Comparison of ENCODE assay signal across 2 cellular contexts in the genomic region with DNA sequence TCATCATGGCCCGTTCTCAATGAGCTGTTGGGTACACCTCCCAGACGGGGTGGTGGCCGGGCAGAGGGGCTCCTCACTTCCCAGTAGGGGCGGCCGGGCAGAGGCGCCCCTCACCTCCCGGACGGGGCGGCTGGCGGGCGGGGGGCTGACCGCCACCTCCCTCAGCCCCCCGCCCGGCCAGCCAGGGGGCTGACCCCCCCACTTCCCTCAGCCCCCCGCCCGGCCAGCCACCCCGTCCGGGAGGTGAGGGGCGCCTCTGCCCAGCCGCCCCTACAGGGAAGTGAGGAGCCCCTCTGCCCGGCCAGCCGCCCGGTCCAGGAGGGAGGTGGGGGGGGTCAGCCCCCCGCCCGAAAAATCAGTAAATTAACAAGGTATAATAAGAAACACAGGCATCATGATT.
DNase-seq lines count a peak whose midpoint lies in the region; ATAC-seq lines count a peak whose summit lies in the region.
"Not testable (repeated sequence)": the region's sequence is repeated elsewhere in the genome, so short reads cannot be mapped to it uniquely, and the experiment has no call there.

No MANE protein-coding gene starts in this region.

- peak; percentile 74 for ATAC-seq in stimulated activated memory B cell treated with anti-CD40 and anti-IgM and Interleukin-4, amounts not matched to agents 10 μg/mL and 1 μg/mL and 100 μg/mL, for 72 hours
- peak; percentile 70 for ATAC-seq in stimulated activated naive CD8-positive, alpha-beta T cell treated with anti-CD3 and anti-CD28 coated beads, Interleukin-15, amount 100 ng/mL, for 72 hours

- not testable (repeated sequence) for H3K4me1 Mint-ChIP-seq in stimulated activated memory B cell treated with anti-CD40 and anti-IgM and Interleukin-4, amounts not matched to agents 10 μg/mL and 1 μg/mL and 100 μg/mL, for 72 hours; stimulated activated naive CD8-positive, alpha-beta T cell treated with anti-CD3 and anti-CD28 coated beads, Interleukin-15, amount 100 ng/mL, for 72 hours

- H3K27ac Mint-ChIP-seq in stimulated activated memory B cell treated with anti-CD40 and anti-IgM and Interleukin-4, amounts not matched to agents 10 μg/mL and 1 μg/mL and 100 μg/mL, for 72 hours; stimulated activated naive CD8-positive, alpha-beta T cell treated with anti-CD3 and anti-CD28 coated beads, Interleukin-15, amount 100 ng/mL, for 72 hours: not testable (repeated sequence)

- H3K9me3 Mint-ChIP-seq in stimulated activated memory B cell treated with anti-CD40 and anti-IgM and Interleukin-4, amounts not matched to agents 10 μg/mL and 1 μg/mL and 100 μg/mL, for 72 hours; stimulated activated naive CD8-positive, alpha-beta T cell treated with anti-CD3 and anti-CD28 coated beads, Interleukin-15, amount 100 ng/mL, for 72 hours: not testable (repeated sequence)

- not testable (repeated sequence) for DNase-seq in stimulated activated naive CD8-positive, alpha-beta T cell treated with anti-CD3 and anti-CD28 coated beads, Interleukin-15, amount 100 ng/mL, for 72 hours

- not testable (repeated sequence) for H3K27me3 Mint-ChIP-seq in stimulated activated memory B cell treated with anti-CD40 and anti-IgM and Interleukin-4, amounts not matched to agents 10 μg/mL and 1 μg/mL and 100 μg/mL, for 72 hours; stimulated activated naive CD8-positive, alpha-beta T cell treated with anti-CD3 and anti-CD28 coated beads, Interleukin-15, amount 100 ng/mL, for 72 hours

- H3K4me3 Mint-ChIP-seq in stimulated activated memory B cell treated with anti-CD40 and anti-IgM and Interleukin-4, amounts not matched to agents 10 μg/mL and 1 μg/mL and 100 μg/mL, for 72 hours; stimulated activated naive CD8-positive, alpha-beta T cell treated with anti-CD3 and anti-CD28 coated beads, Interleukin-15, amount 100 ng/mL, for 72 hours: not testable (repeated sequence)

- not testable (repeated sequence) for H3K36me3 Mint-ChIP-seq in stimulated activated memory B cell treated with anti-CD40 and anti-IgM and Interleukin-4, amounts not matched to agents 10 μg/mL and 1 μg/mL and 100 μg/mL, for 72 hours
